ENCODE assay signal across 8 cellular contexts in genomic region chr9:128946945-128947422, GRCh38. TPM values are rescaled to one million over a fixed set of nuclear protein-coding genes. Genes with fewer than 3 reads are reported as not detected.
DNase-seq lines count a peak whose midpoint lies in the region; ATAC-seq and TF ChIP-seq lines count a peak whose summit lies in the region.

No MANE protein-coding gene starts in this region.

- in situ Hi-C loops in G401 (cut with HindIII; ENCODE audit: low sequenced_read_pairs), result no loop called here

- H3K4me3 ChIP-seq in choroid plexus epithelial cell (ENCODE audit: low read depth, low read length) (peak overlapping the region; percentile 94), subcutaneous abdominal adipose tissue (ENCODE audit: low read depth in 1 of 5, low read length in 5 of 5) (peak overlapping the region; percentile 72 to 94 (median 92))

- TF ChIP-seq CTCF in HFFc6 (IDR thresholded peaks at IDR 0.05) (no peak), choroid plexus epithelial cell (conservative IDR thresholded peaks at IDR 0.05; ENCODE audit: low read depth, low read length) (no peak)

- H3K27me3 ChIP-seq in subcutaneous abdominal adipose tissue (ENCODE audit: control insufficient read depth in 5 of 5, insufficient read depth in 4 of 5, low read length in 5 of 5), result no peaks in the 10 kb centered on the region

- no peaks in the 10 kb centered on the region for H3K9me3 Mint-ChIP-seq in HFFc6

- H3K9me3 ChIP-seq in subcutaneous abdominal adipose tissue (ENCODE audit: control insufficient read depth in 5 of 5, low read length in 5 of 5), result no peaks in the 10 kb centered on the region

- peak overlapping the region; percentile 99 for H3K4me3 Mint-ChIP-seq in HFFc6

- peaks cover 0 to 15% (median 6%) of the 10 kb centered on the region in 5 donors for H3K36me3 ChIP-seq in subcutaneous abdominal adipose tissue (ENCODE audit: control insufficient read depth in 5 of 5, insufficient read depth in 5 of 5, low read length in 5 of 5)

- peaks cover 23% of the 10 kb centered on the region for H3K4me1 Mint-ChIP-seq in HFFc6 (ENCODE audit: low read depth)

- peaks cover 5% of the 10 kb centered on the region for H3K27me3 Mint-ChIP-seq in HFFc6 (ENCODE audit: insufficient read depth)

- peak overlapping the region; percentile 97 for H3K27ac Mint-ChIP-seq in HFFc6

- DNase-seq in G401 (ENCODE audit: low spot score) (peak; percentile 55), HFFc6 (no peak), RKO (ENCODE audit: low spot score) (peak; percentile 56), choroid plexus epithelial cell (ENCODE audit: low read depth) (peak; percentile 47), left lobe of liver (ENCODE audit: low spot score) (peak; percentile 66), HK-2 (ENCODE audit: unreplicated experiment) (no peak), NCI-H1694 treated with DMSO at 0.1 percent for 48 hours (lab: John Stamatoyannopoulos, UW) (no peak)

- H3K36me3 Mint-ChIP-seq in HFFc6 (ENCODE audit: low read depth), result peaks cover 17% of the 10 kb centered on the region

- H3K9ac ChIP-seq in subcutaneous abdominal adipose tissue (ENCODE audit: low read length in 5 of 5), result peak overlapping the region; percentile 48 to 99 (median 91)

- peaks cover 15 to 48% (median 38%) of the 10 kb centered on the region in 5 donors for H3K4me1 ChIP-seq in subcutaneous abdominal adipose tissue (ENCODE audit: control insufficient read depth in 5 of 5, insufficient read depth in 5 of 5, low read length in 5 of 5)

- ATAC-seq in left lobe of liver, result peak; percentile 55

- peak overlapping the region; percentile 99 for H3K27ac ChIP-seq in subcutaneous abdominal adipose tissue (ENCODE audit: low read depth, low read length)

RNA-seq across cellular contexts. Expression of gene DOLK, which starts 0.4 kb away (rescaled TPM):
- 33.7 and 38.6 TPM in 2 replicates for total RNA-seq in G401 (2014; rRNA removed; shearing (Covaris generic))
- total RNA-seq in HFFc6 (2021; fragmentation: NEBNext Ultra II Directional; extraction: Animal tissue kit (Norgen Biotek cat#: 25700)), result 10 to 100 TPM; 27.8 to 34.4 (median 31.6) TPM
- 7.5 TPM for total RNA-seq in left lobe of liver

RNA-seq across cellular contexts. Expression of gene NUP188, which starts 0.5 kb away (rescaled TPM):
- total RNA-seq in G401 (2014; rRNA removed; shearing (Covaris generic)), result 33.2 and 68.6 TPM in 2 replicates
- 10 to 100 TPM; 42.1 to 58.2 (median 54.2) TPM for total RNA-seq in HFFc6 (2021; fragmentation: NEBNext Ultra II Directional; extraction: Animal tissue kit (Norgen Biotek cat#: 25700))
- total RNA-seq in left lobe of liver, result 11.4 TPM

RNA-seq across cellular contexts. Expression of gene PHYHD1, which starts 26.2 kb away (rescaled TPM):
- total RNA-seq in G401 (2014; rRNA removed; shearing (Covaris generic)), result 13.8 and 17.6 TPM in 2 replicates
- 10 to 100 TPM in 3 of 6 experiments, 1 to 10 TPM in 3; 6.8 to 13.9 (median 10.0) TPM for total RNA-seq in HFFc6 (2021; fragmentation: NEBNext Ultra II Directional; extraction: Animal tissue kit (Norgen Biotek cat#: 25700))
- total RNA-seq in left lobe of liver, result 70.8 TPM

Comparison
In these comparisons a context has a peak if more than half of its experiments do, and no peak if none do; other contexts are left out.
1. DNase-seq: peak in G401 (single experiment), RKO (single experiment), choroid plexus epithelial cell (single experiment) and left lobe of liver (single experiment); none in HFFc6 (single experiment), HK-2 (single experiment) and NCI-H1694 treated with DMSO at 0.1 percent for 48 hours (single experiment).